29 cellular contexts compared by ENCODE assay signal in genomic region chr3:110021659-110022058, GRCh38.
"Had no signal": no experiment of that assay in that cellular context is flagged by ENCODE, and none has a peak within 500 bp of the region (broad histone marks: within the 10 kb centered on the region; RNA-seq: fewer than 3 reads in every experiment).

No MANE protein-coding gene starts in this region.

- H3K27me3 Mint-ChIP-seq: activated naive CD8-positive, alpha-beta T cell treated with anti-CD3 and anti-CD28 coated beads, Interleukin-2, amount 10 ng/mL, durations not matched to agents 7 days and 5 days; naive thymus-derived CD4-positive, alpha-beta T cell; progenitor cell of endocrine pancreas had no signal

- ATAC-seq: esophagus mucosa; left colon; naive thymus-derived CD4-positive, alpha-beta T cell; right lobe of liver had no signal

- H3K4me3 ChIP-seq: ovary, right lobe of liver, stomach, thyroid gland, upper lobe of left lung, vagina had no signal

- H3K36me3 ChIP-seq: brain microvascular endothelial cell, ovary, right lobe of liver, stomach, thyroid gland, upper lobe of left lung, vagina had no signal

- H3K27ac ChIP-seq: brain microvascular endothelial cell, ovary, right lobe of liver, stomach, thyroid gland, upper lobe of left lung, vagina had no signal

- H3K4me1 ChIP-seq: right lobe of liver, upper lobe of left lung, vagina had no signal

- H3K36me3 Mint-ChIP-seq: activated naive CD8-positive, alpha-beta T cell treated with anti-CD3 and anti-CD28 coated beads, Interleukin-2, amount 10 ng/mL, durations not matched to agents 7 days and 5 days; naive thymus-derived CD4-positive, alpha-beta T cell had no signal

- H3K4me3 Mint-ChIP-seq: activated naive CD4-positive, alpha-beta T cell treated with anti-CD3 and anti-CD28 coated beads for 36 hours; activated naive CD8-positive, alpha-beta T cell treated with anti-CD3 and anti-CD28 coated beads, Interleukin-2, amount 10 ng/mL, durations not matched to agents 7 days and 5 days; endodermal cell; naive thymus-derived CD4-positive, alpha-beta T cell; T-helper 1 cell treated with Interleukin-12 subunit alpha and Interleukin-12 subunit beta and Interleukin-4 antibody, amounts not matched to agents 30 μg/mL and 1 μg/mL, for 36 hours had no signal

- H3K4me1 Mint-ChIP-seq: activated naive CD8-positive, alpha-beta T cell treated with anti-CD3 and anti-CD28 coated beads, Interleukin-2, amount 10 ng/mL, durations not matched to agents 7 days and 5 days; endodermal cell had no signal

- H3K27me3 ChIP-seq: brain microvascular endothelial cell, ovary, right lobe of liver, stomach, thyroid gland, upper lobe of left lung, vagina had no signal

- H3K27ac Mint-ChIP-seq: activated naive CD4-positive, alpha-beta T cell treated with anti-CD3 and anti-CD28 coated beads for 36 hours; activated naive CD8-positive, alpha-beta T cell treated with anti-CD3 and anti-CD28 coated beads, Interleukin-2, amount 10 ng/mL, durations not matched to agents 7 days and 5 days; endodermal cell; naive thymus-derived CD4-positive, alpha-beta T cell; progenitor cell of endocrine pancreas; T-helper 1 cell treated with Interleukin-12 subunit alpha and Interleukin-12 subunit beta and Interleukin-4 antibody, amounts not matched to agents 30 μg/mL and 1 μg/mL, for 36 hours had no signal

- DNase-seq: activated CD4-positive, alpha-beta T cell treated with anti-CD3 and anti-CD28 coated beads, Interleukin-2, amount 50 U/mL, for 4 hours; activated CD8-positive, alpha-beta memory T cell treated with anti-CD3 and anti-CD28 coated beads, Interleukin-2, amount 50 U/mL, for 48 hours; activated effector memory CD4-positive, alpha-beta T cell treated with anti-CD3 and anti-CD28 coated beads, Interleukin-2, amount 50 U/mL, for 16 hours; activated naive CD4-positive, alpha-beta T cell treated with anti-CD3 and anti-CD28 coated beads for 36 hours; activated naive CD8-positive, alpha-beta T cell treated with anti-CD3 and anti-CD28 coated beads, Interleukin-2, amount 10 ng/mL, durations not matched to agents 7 days and 5 days; amniotic stem cell; brain microvascular endothelial cell; endodermal cell; foreskin fibroblast; head of caudate nucleus; hippocampal formation; kidney; left colon; mammary epithelial cell; midbrain; naive thymus-derived CD4-positive, alpha-beta T cell; ovary; right lobe of liver; stimulated activated CD4-positive, alpha-beta T cell treated with anti-CD3 and anti-CD28 coated beads, Interleukin-12 subunit alpha, Interleukin-12 subunit beta, amount 100 ng/mL, for 4 hours; stimulated activated CD4-positive, alpha-beta T cell treated with anti-CD3 and anti-CD28 coated beads, Interleukin-4, amount 100 ng/mL, for 1 hour; stomach; SW 1271; T-helper 9 cell; thyroid gland; upper lobe of left lung had no signal
